31 cellular contexts compared by ENCODE assay signal in genomic region chr12:61348871-61349270, GRCh38.
"Had no signal": no experiment of that assay in that cellular context is flagged by ENCODE, and none has a peak within 500 bp of the region (broad histone marks: within the 10 kb centered on the region; RNA-seq: fewer than 3 reads in every experiment).

No MANE protein-coding gene starts in this region.

- DNase-seq: activated effector memory CD4-positive, alpha-beta T cell treated with anti-CD3 and anti-CD28 coated beads, Interleukin-2, amount 50 U/mL, for 16 hours; activated effector memory CD4-positive, alpha-beta T cell treated with Interleukin-2 at 50 U/mL for 16 hours; activated gamma-delta T cell; activated gamma-delta T cell treated with Interleukin-2 at 50 U/mL for 16 hours; activated naive CD4-positive, alpha-beta T cell; activated naive CD4-positive, alpha-beta T cell treated with anti-CD3 and anti-CD28 coated beads for 36 hours; activated naive CD4-positive, alpha-beta T cell treated with anti-CD3 and anti-CD28 coated beads, Interleukin-2, amount 10 ng/mL, durations not matched to agents 7 days and 5 days; activated naive CD4-positive, alpha-beta T cell treated with anti-CD3 and anti-CD28 coated beads, Interleukin-2, amount 50 U/mL, for 16 hours; activated naive CD4-positive, alpha-beta T cell treated with Interleukin-2 at 50 U/mL for 16 hours; activated naive CD8-positive, alpha-beta T cell treated with anti-CD3 and anti-CD28 coated beads for 36 hours; activated naive CD8-positive, alpha-beta T cell treated with anti-CD3 and anti-CD28 coated beads, Interleukin-2, amount 10 ng/mL, durations not matched to agents 7 days and 5 days; activated naive CD8-positive, alpha-beta T cell treated with anti-CD3 and anti-CD28 coated beads, Interleukin-2, amount 50 U/mL, for 24 hours; activated T-cell treated with anti-CD3 and anti-CD28 coated beads, Interleukin-2, amount 50 U/mL, for 24 hours; activated T-cell treated with anti-CD3 and anti-CD28 coated beads, Interleukin-2, amount 50 U/mL, for 4 hours; activated T-cell treated with anti-CD3 and anti-CD28 coated beads, Interleukin-2, amount 50 U/mL, for 48 hours; activated T-cell treated with anti-CD3 and anti-CD28 coated beads, Interleukin-2, amount 50 U/mL, for 72 hours; adrenal gland; amniotic stem cell; amygdala; anterior cingulate cortex; aorta; body of pancreas; brain microvascular endothelial cell; caudate nucleus; central memory CD4-positive, alpha-beta T cell; cerebellar nuclear complex had no signal

- ATAC-seq: activated naive CD4-positive, alpha-beta T cell treated with anti-CD3 and anti-CD28 coated beads, Interleukin-2, amount 50 U/mL, for 72 hours; activated naive CD8-positive, alpha-beta T cell treated with anti-CD3 and anti-CD28 coated beads, Interleukin-2, amount 50 U/mL, for 24 hours; activated T-cell treated with anti-CD3 and anti-CD28 coated beads, Interleukin-2, amount 50 U/mL, for 4 hours; activated T-cell treated with anti-CD3 and anti-CD28 coated beads, Interleukin-2, amount 50 U/mL, for 72 hours; activated T-helper 17 cell treated with anti-CD3 and anti-CD28 coated beads, Interleukin-2, amount 50 U/mL, for 72 hours; body of pancreas had no signal

- H3K27ac ChIP-seq: adrenal gland, ascending aorta, body of pancreas, brain microvascular endothelial cell, breast epithelium, cardiac muscle cell had no signal

- H3K4me3 ChIP-seq: adrenal gland, ascending aorta, body of pancreas, breast epithelium, cardiac muscle cell had no signal

- H3K36me3 ChIP-seq: adrenal gland, ascending aorta, brain microvascular endothelial cell, breast epithelium, cardiac muscle cell had no signal

- H3K27me3 ChIP-seq: adrenal gland, ascending aorta, body of pancreas, brain microvascular endothelial cell, breast epithelium, cardiac muscle cell had no signal

- H3K9me3 ChIP-seq: adrenal gland, ascending aorta, body of pancreas, breast epithelium had no signal

- H3K4me1 ChIP-seq: adrenal gland, ascending aorta, body of pancreas, breast epithelium had no signal
